ENCODE assay signal across 8 cellular contexts in genomic region chr16:31487720-31488629, GRCh38. TPM values are rescaled to one million over a fixed set of nuclear protein-coding genes. Genes with fewer than 3 reads are reported as not detected.
DNase-seq lines count a peak whose midpoint lies in the region; ATAC-seq and TF ChIP-seq lines count a peak whose summit lies in the region.

No MANE protein-coding gene starts in this region.

- no peak overlapping the region for H3K18ac ChIP-seq in H9 (ENCODE audit: insufficient read length, low read depth, low read length)

- H2BK120ac ChIP-seq in H9 (ENCODE audit: low read depth, low read length, poor library complexity, severe bottlenecking): no peak overlapping the region

- no peak overlapping the region for H3K23ac ChIP-seq in H9 (ENCODE audit: insufficient read length, low read depth, low read length)

- no peak overlapping the region for H2AFZ ChIP-seq in H9 (ENCODE audit: low read length)

- no peak overlapping the region for H3K14ac ChIP-seq in H9 (ENCODE audit: insufficient read depth, low read length)

- H3K27me3 Mint-ChIP-seq in H9 (ENCODE audit: low read depth): peaks cover 58% of the 10 kb centered on the region
- peaks cover 2% of the 10 kb centered on the region for H3K27me3 Mint-ChIP-seq in activated CD4-positive, alpha-beta T cell treated with anti-CD3 and anti-CD28 coated beads for 36 hours

- H2BK12ac ChIP-seq in H9 (ENCODE audit: insufficient read length, low read depth, low read length): no peak overlapping the region

- peak overlapping the region; percentile 55 for H3K4me3 ChIP-seq in GM06990 (replicated peaks; ENCODE audit: low read depth, low read length)
- peak overlapping the region; percentile 17 for H3K4me3 ChIP-seq in lung

- H3K4me1 Mint-ChIP-seq in H9: peaks cover 8 to 13% of the 10 kb centered on the region in 2 experiments
- H3K4me1 Mint-ChIP-seq in activated CD4-positive, alpha-beta T cell treated with anti-CD3 and anti-CD28 coated beads for 36 hours: peaks cover 6% of the 10 kb centered on the region

- no peak overlapping the region for H3K56ac ChIP-seq in H9 (ENCODE audit: insufficient read length, low read depth, low read length)

- no peak overlapping the region for H2BK5ac ChIP-seq in H9 (ENCODE audit: insufficient read length, low read length)

- H2BK15ac ChIP-seq in H9 (ENCODE audit: low read depth, low read length): no peak overlapping the region

- peak overlapping the region; percentile 62 for H3K4me2 ChIP-seq in H9 (ENCODE audit: insufficient read depth, insufficient read length, low read length)

- no peaks in the 10 kb centered on the region for H3K79me2 ChIP-seq in H9 (ENCODE audit: insufficient read depth, low read length)

- H4K8ac ChIP-seq in H9 (replicated peaks; ENCODE audit: insufficient read length, low read depth, low read length): no peak overlapping the region

- no peak overlapping the region for H3T11ph ChIP-seq in H9 (ENCODE audit: low read length)

- H4K91ac ChIP-seq in H9 (ENCODE audit: insufficient read length, low read depth, low read length): no peak overlapping the region

- H3K4ac ChIP-seq in H9 (ENCODE audit: low read depth, low read length): no peak overlapping the region

- DNase-seq in GM06990 (ENCODE audit: extremely low read depth, insufficient read length) (peak; percentile 68), H9 (peak; percentile 85), NCI-H1092 treated with DMSO at 0.1 percent for 48 hours (lab: John Stamatoyannopoulos, UW) (peak; percentile 34), cortex of kidney (lab: John Stamatoyannopoulos, UW) (peak; percentile 48), lung (ENCODE audit: low spot score) (peak; percentile 80), GM19240 (ENCODE audit: insufficient read length, low spot score) (no peak)
- DNase-seq in activated CD4-positive, alpha-beta T cell treated with anti-CD3 and anti-CD28 coated beads for 36 hours: peak; percentile 74
- DNase-seq in stimulated activated CD8-positive, alpha-beta memory T cell treated with anti-CD3 and anti-CD28 coated beads, Interleukin-2, amount 100 ng/mL, for 48 hours (ENCODE audit: low read depth in 2 of 2): peak; percentile 43

- peaks cover 11% of the 10 kb centered on the region for H3K23me2 ChIP-seq in H9 (ENCODE audit: insufficient read length, low read depth, low read length, poor library complexity, severe bottlenecking)

- H3K36me3 Mint-ChIP-seq in H9 (ENCODE audit: insufficient read depth in 1 of 3, low read depth in 3 of 3): peaks cover 10 to 26% (median 16%) of the 10 kb centered on the region in 3 experiments
- H3K36me3 Mint-ChIP-seq in activated CD4-positive, alpha-beta T cell treated with anti-CD3 and anti-CD28 coated beads for 36 hours (ENCODE audit: low read depth): peaks cover 10% of the 10 kb centered on the region

- H3K27ac Mint-ChIP-seq in H9: no peak overlapping the region
- no peak overlapping the region for H3K27ac Mint-ChIP-seq in activated CD4-positive, alpha-beta T cell treated with anti-CD3 and anti-CD28 coated beads for 36 hours

- intact Hi-C loops in activated CD4-positive, alpha-beta T cell treated with anti-CD3 and anti-CD28 coated beads for 36 hours (cut with DNase I, micrococcal nuclease): loop anchor here (1.0 kb wide), 2 partner anchors 20 to 29 kb away; partner anchors contain the start of genes ARMC5 (in 2 of the 2) and RUSF1 (in 1 of the 2)

- no peaks in the 10 kb centered on the region; the same call in 1 of the 2 replicates for H3K27me3 ChIP-seq in GM06990 (replicated peaks; ENCODE audit: control insufficient read depth, insufficient read depth, low read length)
- peaks cover 13% of the 10 kb centered on the region; the same call in 1 of the 2 replicates for H3K27me3 ChIP-seq in H9 (ENCODE audit: insufficient read depth, low read length)
- H3K27me3 ChIP-seq in lung (ENCODE audit: control insufficient read depth, insufficient read depth): no peaks in the 10 kb centered on the region

- CTCF ChIA-PET in activated CD4-positive, alpha-beta T cell treated with anti-CD3 and anti-CD28 coated beads for 36 hours (lab: Charles Lee): interaction anchor here (1.6 kb wide), 1 partner anchor 27 kb away, joined by 6 read pairs; no protein-coding TSS in a partner anchor

- peak overlapping the region; percentile 67 to 84 for H3K4me3 Mint-ChIP-seq in H9
- H3K4me3 Mint-ChIP-seq in activated CD4-positive, alpha-beta T cell treated with anti-CD3 and anti-CD28 coated beads for 36 hours: peak overlapping the region; percentile 77

- H3K9me3 ChIP-seq in H9 (ENCODE audit: control insufficient read depth, low read depth, low read length) (no peaks in the 10 kb centered on the region), lung (ENCODE audit: control insufficient read depth in 2 of 2, insufficient read depth in 1 of 2, low read length in 1 of 2) (no peaks in the 10 kb centered on the region)

- no peak overlapping the region for H4K5ac ChIP-seq in H9 (ENCODE audit: insufficient read length, low read depth, low read length)

- H2BK20ac ChIP-seq in H9 (ENCODE audit: low read depth, low read length, poor library complexity, severe bottlenecking): no peak overlapping the region

- H3K36me3 ChIP-seq in GM06990 (ENCODE audit: control insufficient read depth, insufficient read depth, low read length): peaks cover 11% of the 10 kb centered on the region
- peaks cover 5 to 23% of the 10 kb centered on the region in 2 donors for H3K36me3 ChIP-seq in lung (ENCODE audit: control insufficient read depth in 2 of 2, insufficient read depth in 2 of 2, low read length in 2 of 2)

- TF ChIP-seq CTCF in GM06990 (IDR thresholded peaks at IDR 0.05; ENCODE audit: insufficient read depth, low read length, poor library complexity, severe bottlenecking) (no peak), H9 (conservative IDR thresholded peaks at IDR 0.05) (no peak), lung (IDR thresholded peaks at IDR 0.05; ENCODE audit: control extremely low read depth, extremely low read depth) (no peak)

- H2AK5ac ChIP-seq in H9 (ENCODE audit: insufficient read length, low read length): no peak overlapping the region

- no CpG with 5 or more reads among the region's 77 CpGs for WGBS in H9 (ENCODE audit: extremely low coverage, insufficient read length, low lambda C conversion rate)
- 2 to 3% methylated on average over 73 to 77 of the region's 77 CpGs for WGBS in lung, 2 donors

- H4K20me1 ChIP-seq in H9 (ENCODE audit: control insufficient read depth, insufficient read depth, insufficient read length): no peaks in the 10 kb centered on the region

- H3K9ac ChIP-seq in H9 (ENCODE audit: extremely low read depth, insufficient read length, low read length): no peak overlapping the region

- no peak overlapping the region for H3K27ac ChIP-seq in H9 (ENCODE audit: insufficient read length, low read depth, low read length)
- H3K27ac ChIP-seq in lung (ENCODE audit: low read depth in 1 of 2, low read length in 1 of 2): no peak overlapping the region

- ATAC-seq in activated CD4-positive, alpha-beta T cell treated with anti-CD3 and anti-CD28 coated beads for 36 hours: peak; percentile 93
- ATAC-seq in lung (ENCODE audit: insufficient read depth, low FRiP score): peak; percentile 71

- peaks cover 0 to 2% of the 10 kb centered on the region in 2 experiments; a peak in 1 of 5 replicates for H3K9me3 Mint-ChIP-seq in H9
- H3K9me3 Mint-ChIP-seq in activated CD4-positive, alpha-beta T cell treated with anti-CD3 and anti-CD28 coated beads for 36 hours (ENCODE audit: low read depth): no peaks in the 10 kb centered on the region

- POLR2A ChIA-PET in activated CD4-positive, alpha-beta T cell treated with anti-CD3 and anti-CD28 coated beads for 36 hours (lab: Charles Lee): interaction anchor here (1.2 kb wide), 1 partner anchor 20 kb away, joined by 3 read pairs; the partner anchor contains the start of gene RUSF1

- no peaks in the 10 kb centered on the region for H3K79me1 ChIP-seq in H9 (ENCODE audit: insufficient read depth, low read depth, low read length, poor library complexity, severe bottlenecking)

- no peaks in the 10 kb centered on the region for H3K4me1 ChIP-seq in H9 (ENCODE audit: insufficient read depth, low read length)
- H3K4me1 ChIP-seq in lung (ENCODE audit: control insufficient read depth in 2 of 2, insufficient read depth in 2 of 2, low read length in 2 of 2): peaks cover 0 to 14% of the 10 kb centered on the region in 2 donors

RNA-seq across cellular contexts. Expression of gene SLC5A2, which starts 5.1 kb away (rescaled TPM):
- total RNA-seq in H9 (2021): 0.52 and 1.3 TPM in 2 replicates
- total RNA-seq in activated CD4-positive, alpha-beta T cell treated with anti-CD3 and anti-CD28 coated beads for 36 hours: under 1 TPM; 0.11 TPM
- 1 to 10 TPM in 1 of 2 donors, under 1 TPM in 1; 0.85 to 1.7 TPM for total RNA-seq in lung
- polyA plus RNA-seq in lung: 1 to 10 TPM; 2.9 to 3.1 TPM

RNA-seq across cellular contexts. Expression of gene TGFB1I1, which starts 16.0 kb away (rescaled TPM):
- total RNA-seq in H9 (2021) (15.4 and 15.5 TPM in 2 replicates), lung (10 to 100 TPM; 45.4 to 58.9 TPM)
- total RNA-seq in activated CD4-positive, alpha-beta T cell treated with anti-CD3 and anti-CD28 coated beads for 36 hours: 1 to 10 TPM in 1 of 2 experiments, under 1 TPM in 1; 0.80 to 1.1 TPM
- 10 to 100 TPM; 25.1 to 29.9 TPM for polyA plus RNA-seq in lung

RNA-seq across cellular contexts. Expression of gene RUSF1, which starts 20.2 kb away (rescaled TPM):
- total RNA-seq in H9 (2021) (33.4 and 33.6 TPM in 2 replicates), lung (10 to 100 TPM; 75.9 to 82.7 TPM)
- total RNA-seq in activated CD4-positive, alpha-beta T cell treated with anti-CD3 and anti-CD28 coated beads for 36 hours: 10 to 100 TPM; 36.3 to 37.7 TPM
- 10 to 100 TPM; 56.1 to 70.3 TPM for polyA plus RNA-seq in lung

RNA-seq across cellular contexts. Expression of gene ARMC5, which starts 28.7 kb away (rescaled TPM):
- total RNA-seq in H9 (2021) (18.5 and 18.7 TPM in 2 replicates), lung (10 to 100 TPM in 1 of 2 donors, 1 to 10 TPM in 1; 8.2 to 16.7 TPM)
- total RNA-seq in activated CD4-positive, alpha-beta T cell treated with anti-CD3 and anti-CD28 coated beads for 36 hours: 1 to 10 TPM; 7.0 to 7.9 TPM
- polyA plus RNA-seq in lung: 10 to 100 TPM; 11.4 to 13.2 TPM

RNA-seq across cellular contexts. Expression of gene AHSP, which starts 39.7 kb away (rescaled TPM):
- total RNA-seq in H9 (2021) (1.6 TPM in 1 of 2 replicates, not detected in the other), lung (10 to 100 TPM in 1 of 2 donors, not detected in 1; 47.8 TPM)
- not detected for total RNA-seq in activated CD4-positive, alpha-beta T cell treated with anti-CD3 and anti-CD28 coated beads for 36 hours
- under 1 TPM in 1 of 2 donors, not detected in 1; 0.30 TPM for polyA plus RNA-seq in lung
